Comparison of ENCODE assay signal across 8 cellular contexts in genomic region chr18:63511285-63511684, GRCh38. TPM values are rescaled to one million over a fixed set of nuclear protein-coding genes. Genes with fewer than 3 reads are reported as not detected.
DNase-seq lines count a peak whose midpoint lies in the region; ATAC-seq and TF ChIP-seq lines count a peak whose summit lies in the region.

No MANE protein-coding gene starts in this region.

- TF ChIP-seq CTCF in cardiac fibroblast (IDR thresholded peaks at IDR 0.05; ENCODE audit: low read depth, low read length), result peak; percentile 83

- H3K36me3 Mint-ChIP-seq in activated naive CD4-positive, alpha-beta T cell treated with anti-CD3 and anti-CD28 coated beads for 36 hours (ENCODE audit: low read depth), result no peaks in the 10 kb centered on the region
- H3K36me3 Mint-ChIP-seq in T-helper 2 cell treated with Interferon-gamma antibody and Interleukin-4, amounts not matched to agents 5 μg/mL and 100 μg/mL, for 36 hours (ENCODE audit: low read depth), result no peaks in the 10 kb centered on the region

- H3K27ac Mint-ChIP-seq in activated naive CD4-positive, alpha-beta T cell treated with anti-CD3 and anti-CD28 coated beads for 36 hours, result no peak overlapping the region
- H3K27ac Mint-ChIP-seq in T-helper 2 cell treated with Interferon-gamma antibody and Interleukin-4, amounts not matched to agents 5 μg/mL and 100 μg/mL, for 36 hours, result no peak overlapping the region

- H3K4me1 Mint-ChIP-seq in activated naive CD4-positive, alpha-beta T cell treated with anti-CD3 and anti-CD28 coated beads for 36 hours (ENCODE audit: low read depth), result no peaks in the 10 kb centered on the region
- H3K4me1 Mint-ChIP-seq in T-helper 2 cell treated with Interferon-gamma antibody and Interleukin-4, amounts not matched to agents 5 μg/mL and 100 μg/mL, for 36 hours (ENCODE audit: low read depth), result peaks cover 3% of the 10 kb centered on the region

- H3K9me3 Mint-ChIP-seq in activated naive CD4-positive, alpha-beta T cell treated with anti-CD3 and anti-CD28 coated beads for 36 hours, result no peaks in the 10 kb centered on the region
- H3K9me3 Mint-ChIP-seq in T-helper 2 cell treated with Interferon-gamma antibody and Interleukin-4, amounts not matched to agents 5 μg/mL and 100 μg/mL, for 36 hours, result no peaks in the 10 kb centered on the region

- no peak overlapping the region for H3K4me3 Mint-ChIP-seq in activated naive CD4-positive, alpha-beta T cell treated with anti-CD3 and anti-CD28 coated beads for 36 hours
- no peak overlapping the region for H3K4me3 Mint-ChIP-seq in T-helper 2 cell treated with Interferon-gamma antibody and Interleukin-4, amounts not matched to agents 5 μg/mL and 100 μg/mL, for 36 hours

- H3K4me3 ChIP-seq in cardiac fibroblast (replicated peaks in 1 of 2; ENCODE audit: low read depth in 2 of 2, low read length in 2 of 2), result no peak overlapping the region

- peak; percentile 34 for DNase-seq in activated naive CD4-positive, alpha-beta T cell treated with anti-CD3 and anti-CD28 coated beads for 36 hours
- DNase-seq in activated naive CD4-positive, alpha-beta T cell (lab: John Stamatoyannopoulos, UW), result no peak
- DNase-seq in NCI-H2171 treated with DMSO at 0.1 percent for 48 hours (lab: John Stamatoyannopoulos, UW) (peak; percentile 33), cardiac fibroblast (ENCODE audit: low read depth in 2 of 2) (peak; percentile 63 to 73), medulla oblongata (ENCODE audit: extremely low spot score) (peak; percentile 43), NCI-H187 (lab: John Stamatoyannopoulos, UW) (no peak)
- no peak for DNase-seq in T-helper 2 cell treated with Interferon-gamma antibody and Interleukin-4, amounts not matched to agents 5 μg/mL and 100 μg/mL, for 36 hours (ENCODE audit: low spot score)

- intact Hi-C loops in activated naive CD4-positive, alpha-beta T cell treated with anti-CD3 and anti-CD28 coated beads for 36 hours (cut with micrococcal nuclease), result no loop called here

- H3K27me3 Mint-ChIP-seq in activated naive CD4-positive, alpha-beta T cell treated with anti-CD3 and anti-CD28 coated beads for 36 hours (ENCODE audit: low read depth), result peaks cover 18% of the 10 kb centered on the region
- peaks cover 21% of the 10 kb centered on the region for H3K27me3 Mint-ChIP-seq in T-helper 2 cell treated with Interferon-gamma antibody and Interleukin-4, amounts not matched to agents 5 μg/mL and 100 μg/mL, for 36 hours (ENCODE audit: low read depth)

- ATAC-seq in GM21515 (IDR thresholded peaks at IDR 0.05; ENCODE audit: unreplicated experiment), result no peak

- CTCF ChIA-PET in activated naive CD4-positive, alpha-beta T cell treated with anti-CD3 and anti-CD28 coated beads for 36 hours (lab: Charles Lee), result interaction anchor here (0.6 to 3.1 kb wide), 17 partner anchors 8 to 1603 kb away, joined by 3 to 16 read pairs (median 5); no protein-coding TSS in a partner anchor

RNA-seq across cellular contexts. Expression of gene SERPINB12, which starts 30.9 kb away (rescaled TPM):
- total RNA-seq in activated naive CD4-positive, alpha-beta T cell treated with anti-CD3 and anti-CD28 coated beads for 36 hours, result not detected

RNA-seq across cellular contexts. Expression of gene SERPINB5, which starts 34.5 kb away (rescaled TPM):
- not detected for total RNA-seq in activated naive CD4-positive, alpha-beta T cell treated with anti-CD3 and anti-CD28 coated beads for 36 hours

Comparison
In these comparisons a context has a peak if more than half of its experiments do, and no peak if none do; other contexts are left out.
1. DNase-seq: peak in activated naive CD4-positive, alpha-beta T cell treated with anti-CD3 and anti-CD28 coated beads for 36 hours (single experiment), NCI-H2171 treated with DMSO at 0.1 percent for 48 hours (single experiment), cardiac fibroblast (2 of 2) and medulla oblongata (single experiment); none in activated naive CD4-positive, alpha-beta T cell (0 of 4), NCI-H187 (0 of 2) and T-helper 2 cell treated with Interferon-gamma antibody and Interleukin-4, amounts not matched to agents 5 μg/mL and 100 μg/mL, for 36 hours (single experiment).